ENCODE assay signal across 14 cellular contexts in genomic region chr2:22442051-22442450, GRCh38.
DNase-seq lines count a peak whose midpoint lies in the region; ATAC-seq and TF ChIP-seq lines count a peak whose summit lies in the region.
"Had no signal": no experiment of that assay in that cellular context is flagged by ENCODE, and none has a peak within 500 bp of the region (broad histone marks: within the 10 kb centered on the region; RNA-seq: fewer than 3 reads in every experiment).

No MANE protein-coding gene starts in this region.

- H3K18ac ChIP-seq in mesendoderm (ENCODE audit: low read length): no peak overlapping the region

- no peak overlapping the region for H3K4ac ChIP-seq in mesendoderm (ENCODE audit: low read depth, low read length)

- H3K56ac ChIP-seq in mesendoderm (ENCODE audit: low read length): no peak overlapping the region

- H3K23ac ChIP-seq in mesendoderm (ENCODE audit: low read length): no peak overlapping the region

- WGBS in mesendoderm (ENCODE audit: extremely low coverage, insufficient coverage, low lambda C conversion rate): no CpG with 5 or more reads among the region's 1 CpG

- H4K5ac ChIP-seq in mesendoderm (ENCODE audit: low read length): no peak overlapping the region

- H4K8ac ChIP-seq in mesendoderm (ENCODE audit: low read depth, low read length): no peak overlapping the region

- no peak overlapping the region for H2AK5ac ChIP-seq in mesendoderm (ENCODE audit: low read length)

- H3K27ac ChIP-seq in mesendoderm (ENCODE audit: low read depth, low read length) (no peak overlapping the region), SJCRH30 (no peak overlapping the region)

- no peaks in the 10 kb centered on the region for H3K9me3 ChIP-seq in SJCRH30 (replicated peaks)

- H3K4me1 ChIP-seq in mesendoderm (ENCODE audit: control insufficient read depth, low read depth, low read length): no peaks in the 10 kb centered on the region
- H3K4me1 ChIP-seq in SJCRH30: no peaks in the 10 kb centered on the region

- DNase-seq in DMS 273 (lab: John Stamatoyannopoulos, UW; ENCODE audit: unreplicated experiment) (peak; percentile 82), NCI-H446 treated with DMSO at 0.1 percent for 48 hours (lab: John Stamatoyannopoulos, UW) (peak; percentile 22), mesendoderm (peak; percentile 79), SJCRH30 (no peak), GM19238 (ENCODE audit: insufficient read length, low spot score) (no peak)
- DNase-seq: C1 segment of cervical spinal cord; Calu3; CD4-positive, alpha-beta T cell; DND-41; GDM1; GOT3; H9 had no signal

- H2BK5ac ChIP-seq in mesendoderm (ENCODE audit: low read length): no peak overlapping the region

- no peak for ATAC-seq in HG02610 (IDR thresholded peaks at IDR 0.05; ENCODE audit: unreplicated experiment)

- no peak overlapping the region for H2BK120ac ChIP-seq in mesendoderm (ENCODE audit: low read depth, low read length)

- H3K27me3 ChIP-seq in mesendoderm (ENCODE audit: insufficient read depth, low read length, poor library complexity) (no peaks in the 10 kb centered on the region), SJCRH30 (no peaks in the 10 kb centered on the region)

- H3K36me3 ChIP-seq in mesendoderm (ENCODE audit: control insufficient read depth, insufficient read depth, low read length): no peaks in the 10 kb centered on the region
- H3K36me3 ChIP-seq in SJCRH30: no peaks in the 10 kb centered on the region

- H3K79me2 ChIP-seq in mesendoderm (ENCODE audit: control insufficient read depth, insufficient read depth, low read length): no peaks in the 10 kb centered on the region

- H3K4me3 ChIP-seq in mesendoderm (ENCODE audit: low read length) (no peak overlapping the region), SJCRH30 (no peak overlapping the region)

- H3K79me1 ChIP-seq in mesendoderm (ENCODE audit: low read length): no peaks in the 10 kb centered on the region

- no peak overlapping the region for H2BK15ac ChIP-seq in mesendoderm (replicated peaks; ENCODE audit: low read depth)

- no peak overlapping the region for H3K4me2 ChIP-seq in mesendoderm (ENCODE audit: low read length)

- no peak overlapping the region for H3K9ac ChIP-seq in mesendoderm (ENCODE audit: low read length)

TF ChIP-seq in PFSK-1, 5 proteins besides CTCF, POLR2A, EP300 and RAD21:
- TF ChIP-seq, protein P1, sequence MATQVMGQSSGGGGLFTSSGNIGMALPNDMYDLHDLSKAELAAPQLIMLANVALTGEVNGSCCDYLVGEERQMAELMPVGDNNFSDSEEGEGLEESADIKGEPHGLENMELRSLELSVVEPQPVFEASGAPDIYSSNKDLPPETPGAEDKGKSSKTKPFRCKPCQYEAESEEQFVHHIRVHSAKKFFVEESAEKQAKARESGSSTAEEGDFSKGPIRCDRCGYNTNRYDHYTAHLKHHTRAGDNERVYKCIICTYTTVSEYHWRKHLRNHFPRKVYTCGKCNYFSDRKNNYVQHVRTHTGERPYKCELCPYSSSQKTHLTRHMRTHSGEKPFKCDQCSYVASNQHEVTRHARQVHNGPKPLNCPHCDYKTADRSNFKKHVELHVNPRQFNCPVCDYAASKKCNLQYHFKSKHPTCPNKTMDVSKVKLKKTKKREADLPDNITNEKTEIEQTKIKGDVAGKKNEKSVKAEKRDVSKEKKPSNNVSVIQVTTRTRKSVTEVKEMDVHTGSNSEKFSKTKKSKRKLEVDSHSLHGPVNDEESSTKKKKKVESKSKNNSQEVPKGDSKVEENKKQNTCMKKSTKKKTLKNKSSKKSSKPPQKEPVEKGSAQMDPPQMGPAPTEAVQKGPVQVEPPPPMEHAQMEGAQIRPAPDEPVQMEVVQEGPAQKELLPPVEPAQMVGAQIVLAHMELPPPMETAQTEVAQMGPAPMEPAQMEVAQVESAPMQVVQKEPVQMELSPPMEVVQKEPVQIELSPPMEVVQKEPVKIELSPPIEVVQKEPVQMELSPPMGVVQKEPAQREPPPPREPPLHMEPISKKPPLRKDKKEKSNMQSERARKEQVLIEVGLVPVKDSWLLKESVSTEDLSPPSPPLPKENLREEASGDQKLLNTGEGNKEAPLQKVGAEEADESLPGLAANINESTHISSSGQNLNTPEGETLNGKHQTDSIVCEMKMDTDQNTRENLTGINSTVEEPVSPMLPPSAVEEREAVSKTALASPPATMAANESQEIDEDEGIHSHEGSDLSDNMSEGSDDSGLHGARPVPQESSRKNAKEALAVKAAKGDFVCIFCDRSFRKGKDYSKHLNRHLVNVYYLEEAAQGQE (IDR thresholded peaks at IDR 0.05; ENCODE audit: insufficient read depth in 1 of 2, low read depth in 2 of 2, low read length in 2 of 2): peak in 1 of 2 experiments; percentile 53; a peak in 1 of 4 replicates
- peak; percentile 81; the same call in 1 of the 2 replicates for TF ChIP-seq POLR2AphosphoS5 (IDR thresholded peaks at IDR 0.05; ENCODE audit: low read depth, low read length)
- TF ChIP-seq TAF1 (IDR thresholded peaks at IDR 0.05; ENCODE audit: borderline replicate concordance, insufficient read depth, low read length): no peak
- TF ChIP-seq FOXP2 (optimal IDR thresholded peaks at IDR 0.05; ENCODE audit: borderline replicate concordance, extremely low read depth, extremely low read length, insufficient read depth): no peak
- no peak for TF ChIP-seq SIN3A (IDR thresholded peaks at IDR 0.05; ENCODE audit: borderline replicate concordance, insufficient read depth, low read length)
TF ChIP-seq in PFSK-1: peak in this region for 2.

Comparison
In these comparisons a context has a peak if more than half of its experiments do, and no peak if none do; other contexts are left out.
1. DNase-seq: peak in DMS 273 (single experiment), NCI-H446 treated with DMSO at 0.1 percent for 48 hours (single experiment) and mesendoderm (single experiment); none in SJCRH30 (0 of 2) and GM19238 (single experiment).